ENCODE assay signal across 17 cellular contexts in the genomic region with DNA sequence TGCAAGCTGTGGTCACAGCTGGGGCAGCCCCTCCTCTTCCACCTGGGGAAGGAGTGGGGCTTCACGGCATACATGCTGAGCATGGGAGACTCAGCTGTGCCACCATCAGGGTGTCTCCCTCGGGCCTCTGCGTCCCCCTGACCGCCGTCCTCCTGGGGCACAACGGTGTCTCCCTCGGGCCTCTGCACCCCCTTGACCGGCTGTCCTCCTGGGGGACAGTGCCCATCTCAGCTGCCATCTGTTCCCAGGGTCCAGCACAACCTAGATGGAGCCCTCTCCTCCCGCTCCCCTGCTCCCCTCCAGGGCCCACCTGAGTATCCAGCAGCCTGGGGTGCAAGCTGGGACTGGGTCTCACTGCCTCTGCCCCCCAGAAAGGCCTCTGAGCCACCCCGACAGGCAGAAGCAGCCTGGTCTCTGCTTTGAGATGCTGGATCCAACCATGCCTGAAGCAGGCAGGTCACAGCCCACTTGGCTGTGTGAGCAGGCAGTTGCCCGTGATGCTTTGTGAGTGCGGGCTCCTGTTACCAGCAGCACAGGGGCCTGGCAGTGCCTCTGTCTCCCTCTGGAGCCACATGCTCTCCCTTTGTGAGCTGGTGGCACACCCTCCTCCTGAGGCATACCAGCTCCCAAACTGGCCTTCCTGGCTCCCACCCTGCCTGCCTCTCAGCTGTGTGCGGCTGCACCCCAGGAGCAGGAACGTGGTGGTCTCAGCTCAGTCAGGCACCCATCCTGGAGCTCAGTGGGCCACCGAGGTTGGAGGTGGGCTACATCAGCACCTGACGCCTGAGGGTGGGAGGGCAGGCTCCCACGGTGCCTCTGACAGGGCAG.
"Had no signal": no experiment of that assay in that cellular context is flagged by ENCODE, and none has a peak within 500 bp of the region (broad histone marks: within the 10 kb centered on the region; RNA-seq: fewer than 3 reads in every experiment).

No MANE protein-coding gene starts in this region.

- H3K4me3 Mint-ChIP-seq: memory B cell; naive thymus-derived CD4-positive, alpha-beta T cell had no signal

- H3K4me3 ChIP-seq: heart left ventricle, mucosa of descending colon, right atrium auricular region, smooth muscle cell had no signal

- H3K9me3 ChIP-seq: heart left ventricle, mucosa of descending colon, right atrium auricular region had no signal

- H3K27ac ChIP-seq: brain microvascular endothelial cell, heart left ventricle, right atrium auricular region had no signal

- H3K4me1 ChIP-seq: heart left ventricle, right atrium auricular region had no signal

- H3K27me3 ChIP-seq: brain microvascular endothelial cell, right atrium auricular region had no signal

- ATAC-seq: heart left ventricle; left lobe of liver; stimulated activated naive CD8-positive, alpha-beta T cell treated with anti-CD3 and anti-CD28 coated beads, Interleukin-15, Interleukin-2, amounts not matched to agents 100 U/mL and 50 U/mL, for 24 hours had no signal

- H3K36me3 Mint-ChIP-seq: memory B cell had no signal

- DNase-seq: activated CD4-positive, alpha-beta T cell treated with anti-CD3 and anti-CD28 coated beads for 1 hour; activated CD4-positive, alpha-beta T cell treated with anti-CD3 and anti-CD28 coated beads, Interleukin-2, amount 50 U/mL, for 4 hours; activated gamma-delta T cell; anterior cingulate cortex; brain microvascular endothelial cell; effector memory CD4-positive, alpha-beta T cell; naive thymus-derived CD4-positive, alpha-beta T cell; stimulated activated naive CD8-positive, alpha-beta T cell treated with anti-CD3 and anti-CD28 coated beads, Interleukin-15, Interleukin-2, amounts not matched to agents 100 U/mL and 50 U/mL, for 24 hours; T-helper 1 cell; trophoblast cell had no signal

- H3K27ac Mint-ChIP-seq: memory B cell; naive thymus-derived CD4-positive, alpha-beta T cell; progenitor cell of endocrine pancreas had no signal

- H3K4me1 Mint-ChIP-seq: memory B cell; naive thymus-derived CD4-positive, alpha-beta T cell had no signal

- H3K36me3 ChIP-seq: brain microvascular endothelial cell, heart left ventricle, right atrium auricular region had no signal
